23 cellular contexts compared by ENCODE assay signal in the genomic region with DNA sequence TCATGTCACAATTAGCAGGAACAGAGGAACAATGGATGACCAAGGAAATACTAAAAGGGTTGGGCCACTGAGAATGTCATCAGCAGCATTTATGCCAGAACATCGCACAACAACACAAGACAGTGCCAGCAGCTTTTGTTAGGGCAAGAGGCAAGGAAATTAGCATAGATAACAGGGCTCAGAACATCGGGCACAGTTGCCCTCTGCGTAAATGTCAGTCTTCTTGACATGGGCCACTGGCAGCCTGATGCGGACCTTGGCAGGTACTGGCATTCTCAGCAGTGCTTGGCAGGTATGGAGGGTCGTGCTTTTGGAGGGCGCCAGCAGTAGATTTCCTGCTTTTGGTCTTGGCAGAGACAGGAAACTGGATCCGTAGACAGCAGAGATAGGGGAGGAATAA.
"Had no signal": no experiment of that assay in that cellular context is flagged by ENCODE, and none has a peak within 500 bp of the region (broad histone marks: within the 10 kb centered on the region; RNA-seq: fewer than 3 reads in every experiment).

No MANE protein-coding gene starts in this region.

- H3K9me3 Mint-ChIP-seq: nephron progenitor cell; stimulated activated naive B cell treated with anti-CD40 and anti-IgM and Interleukin-4, amounts not matched to agents 10 μg/mL and 1 μg/mL and 100 μg/mL, for 72 hours; stimulated activated naive CD8-positive, alpha-beta T cell treated with anti-CD3 and anti-CD28 coated beads, Interleukin-15, Interleukin-2, amounts not matched to agents 100 ng/mL and 50 ng/mL, for 24 hours had no signal

- DNase-seq: dorsolateral prefrontal cortex; effector CD4-positive, alpha-beta T cell; kidney; left lung; lower lobe of right lung; naive thymus-derived CD8-positive, alpha-beta T cell; nephron progenitor cell; nucleus accumbens; posterior cingulate gyrus; psoas muscle; right lobe of liver; small intestine; stimulated activated CD4-positive, alpha-beta T cell treated with anti-CD3 and anti-CD28 coated beads, Interleukin-15, amount 100 ng/mL, for 24 hours; stimulated activated CD4-positive, alpha-beta T cell treated with anti-CD3 and anti-CD28 coated beads, Interleukin-2, amount 100 ng/mL, for 48 hours; stimulated activated naive B cell treated with anti-CD40 and anti-IgM and Interleukin-4, amounts not matched to agents 10 μg/mL and 1 μg/mL and 100 μg/mL, for 72 hours; upper lobe of right lung; uterus had no signal

- H3K4me1 ChIP-seq: left lung, lower lobe of right lung, psoas muscle, right lobe of liver, tibial nerve, upper lobe of right lung, uterus had no signal

- H3K4me2 ChIP-seq: hepatocyte had no signal

- H3K27me3 Mint-ChIP-seq: stimulated activated naive B cell treated with anti-CD40 and anti-IgM and Interleukin-4, amounts not matched to agents 10 μg/mL and 1 μg/mL and 100 μg/mL, for 72 hours; stimulated activated naive CD8-positive, alpha-beta T cell treated with anti-CD3 and anti-CD28 coated beads, Interleukin-15, Interleukin-2, amounts not matched to agents 100 ng/mL and 50 ng/mL, for 24 hours had no signal

- H3K27ac ChIP-seq: dorsolateral prefrontal cortex, hepatocyte, left lung, lower lobe of right lung, psoas muscle, right lobe of liver, thoracic aorta, tibial nerve, upper lobe of right lung, uterus had no signal

- H3K36me3 Mint-ChIP-seq: naive thymus-derived CD8-positive, alpha-beta T cell; stimulated activated naive B cell treated with anti-CD40 and anti-IgM and Interleukin-4, amounts not matched to agents 10 μg/mL and 1 μg/mL and 100 μg/mL, for 72 hours had no signal

- FAIRE-seq: colon, frontal cortex, kidney, small intestine had no signal

- H3K27ac Mint-ChIP-seq: naive thymus-derived CD8-positive, alpha-beta T cell; stimulated activated naive B cell treated with anti-CD40 and anti-IgM and Interleukin-4, amounts not matched to agents 10 μg/mL and 1 μg/mL and 100 μg/mL, for 72 hours; stimulated activated naive CD8-positive, alpha-beta T cell treated with anti-CD3 and anti-CD28 coated beads, Interleukin-15, Interleukin-2, amounts not matched to agents 100 ng/mL and 50 ng/mL, for 24 hours had no signal

- ATAC-seq: left lung; lower lobe of right lung; naive thymus-derived CD8-positive, alpha-beta T cell; psoas muscle; right lobe of liver; stimulated activated naive B cell treated with anti-CD40 and anti-IgM and Interleukin-4, amounts not matched to agents 10 μg/mL and 1 μg/mL and 100 μg/mL, for 72 hours; upper lobe of right lung had no signal

- H2AFZ ChIP-seq: hepatocyte had no signal

- H3K27me3 ChIP-seq: hepatocyte, left lung, right lobe of liver, tibial nerve, upper lobe of right lung, uterus had no signal

- H3K4me3 Mint-ChIP-seq: naive thymus-derived CD8-positive, alpha-beta T cell; nephron progenitor cell; stimulated activated naive B cell treated with anti-CD40 and anti-IgM and Interleukin-4, amounts not matched to agents 10 μg/mL and 1 μg/mL and 100 μg/mL, for 72 hours; stimulated activated naive CD8-positive, alpha-beta T cell treated with anti-CD3 and anti-CD28 coated beads, Interleukin-15, Interleukin-2, amounts not matched to agents 100 ng/mL and 50 ng/mL, for 24 hours had no signal

- H3K79me2 ChIP-seq: hepatocyte had no signal

- H3K9me3 ChIP-seq: left lung, lower lobe of right lung, psoas muscle, right lobe of liver, thoracic aorta, tibial nerve, upper lobe of right lung, uterus had no signal

- H3K4me1 Mint-ChIP-seq: naive thymus-derived CD8-positive, alpha-beta T cell; stimulated activated naive B cell treated with anti-CD40 and anti-IgM and Interleukin-4, amounts not matched to agents 10 μg/mL and 1 μg/mL and 100 μg/mL, for 72 hours had no signal

- H3K4me3 ChIP-seq: dorsolateral prefrontal cortex, hepatocyte, left lung, lower lobe of right lung, psoas muscle, right lobe of liver, thoracic aorta, tibial nerve, upper lobe of right lung, uterus had no signal

- H3K36me3 ChIP-seq: left lung, lower lobe of right lung, right lobe of liver, thoracic aorta, tibial nerve, upper lobe of right lung, uterus had no signal
